14 cellular contexts compared by ENCODE assay signal in the genomic region with DNA sequence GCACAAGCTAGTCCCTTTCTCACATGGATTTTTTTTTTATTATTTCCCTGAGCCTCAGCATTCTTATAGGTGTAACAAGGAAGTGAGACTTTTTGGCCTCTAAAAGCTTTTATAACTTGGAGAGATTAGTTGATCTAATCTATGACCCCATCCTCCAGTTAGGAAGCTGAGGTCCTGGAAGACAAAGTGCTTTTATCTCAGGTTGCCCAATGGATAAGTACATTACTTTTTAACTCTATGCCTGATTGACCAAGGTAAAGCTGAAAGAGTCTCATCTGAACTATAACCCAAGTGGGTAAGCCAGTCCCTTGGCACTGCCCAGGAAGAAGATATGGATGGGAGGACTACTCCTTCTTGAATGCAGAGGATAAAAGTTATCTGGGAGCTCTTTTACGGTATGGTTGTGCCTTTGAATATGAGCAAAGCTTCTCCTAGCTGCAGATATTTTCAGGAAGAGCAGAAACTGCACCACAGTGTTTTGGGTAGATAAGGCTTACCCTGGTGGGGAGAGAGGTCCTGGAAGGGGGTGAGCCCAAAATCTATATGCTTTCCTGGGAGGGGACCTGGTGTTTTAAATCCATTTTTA.
DNase-seq lines count a peak whose midpoint lies in the region; ATAC-seq and TF ChIP-seq lines count a peak whose summit lies in the region.
"Had no signal": no experiment of that assay in that cellular context is flagged by ENCODE, and none has a peak within 500 bp of the region (broad histone marks: within the 10 kb centered on the region; RNA-seq: fewer than 3 reads in every experiment).

No MANE protein-coding gene starts in this region.

- H3K4me3 Mint-ChIP-seq in dendritic cell treated with granulocyte-macrophage colony-stimulating factor and Interleukin-4, amounts not matched to agents 40 ng/mL and 50 ng/mL, for 4 days, result no peak overlapping the region
- no peak overlapping the region for H3K4me3 Mint-ChIP-seq in stimulated activated memory B cell treated with anti-CD40 and anti-IgM and Interleukin-4, amounts not matched to agents 10 μg/mL and 1 μg/mL and 100 μg/mL, for 72 hours

- peak overlapping the region; percentile 60 for H3K27ac Mint-ChIP-seq in dendritic cell treated with granulocyte-macrophage colony-stimulating factor and Interleukin-4, amounts not matched to agents 40 ng/mL and 50 ng/mL, for 4 days
- H3K27ac Mint-ChIP-seq in stimulated activated memory B cell treated with anti-CD40 and anti-IgM and Interleukin-4, amounts not matched to agents 10 μg/mL and 1 μg/mL and 100 μg/mL, for 72 hours, result peak overlapping the region; percentile 76

- DNase-seq in GDM1 (lab: John Stamatoyannopoulos, UW), result peak; percentile 47
- DNase-seq in OCI-M1 (lab: John Stamatoyannopoulos, UW), result peak; percentile 87
- DNase-seq in CD1c-positive myeloid dendritic cell (ENCODE audit: extremely low spot score), result no peak
- no peak for DNase-seq in DMS114 treated with DMSO at 0.1 percent for 48 hours (lab: John Stamatoyannopoulos, UW; ENCODE audit: unreplicated experiment)
- no peak for DNase-seq in GM20000 (ENCODE audit: low spot score)
- DNase-seq: ACHN, DMS 273 treated with DMSO at 0.1 percent for 48 hours, EL, NCI-H187 treated with DMSO at 0.1 percent for 48 hours, NCI-H2171 treated with DMSO at 0.1 percent for 48 hours, NCI-H82, SIG-M5 had no signal

- intact Hi-C loops in dendritic cell treated with granulocyte-macrophage colony-stimulating factor and Interleukin-4, amounts not matched to agents 40 ng/mL and 50 ng/mL, for 4 days (cut with micrococcal nuclease), result loop anchor here (10.0 kb wide), 1 partner anchor 115 kb away; no protein-coding TSS in a partner anchor

- peaks cover 7% of the 10 kb centered on the region for H3K27me3 Mint-ChIP-seq in dendritic cell treated with granulocyte-macrophage colony-stimulating factor and Interleukin-4, amounts not matched to agents 40 ng/mL and 50 ng/mL, for 4 days
- H3K27me3 Mint-ChIP-seq in stimulated activated memory B cell treated with anti-CD40 and anti-IgM and Interleukin-4, amounts not matched to agents 10 μg/mL and 1 μg/mL and 100 μg/mL, for 72 hours, result no peaks in the 10 kb centered on the region

- H3K36me3 Mint-ChIP-seq in dendritic cell treated with granulocyte-macrophage colony-stimulating factor and Interleukin-4, amounts not matched to agents 40 ng/mL and 50 ng/mL, for 4 days (ENCODE audit: low read depth), result no peaks in the 10 kb centered on the region
- H3K36me3 Mint-ChIP-seq in stimulated activated memory B cell treated with anti-CD40 and anti-IgM and Interleukin-4, amounts not matched to agents 10 μg/mL and 1 μg/mL and 100 μg/mL, for 72 hours, result no peaks in the 10 kb centered on the region

- H3K4me1 Mint-ChIP-seq in dendritic cell treated with granulocyte-macrophage colony-stimulating factor and Interleukin-4, amounts not matched to agents 40 ng/mL and 50 ng/mL, for 4 days (ENCODE audit: low read depth), result peaks cover 61% of the 10 kb centered on the region
- peaks cover 56% of the 10 kb centered on the region for H3K4me1 Mint-ChIP-seq in stimulated activated memory B cell treated with anti-CD40 and anti-IgM and Interleukin-4, amounts not matched to agents 10 μg/mL and 1 μg/mL and 100 μg/mL, for 72 hours

- H3K9me3 Mint-ChIP-seq in dendritic cell treated with granulocyte-macrophage colony-stimulating factor and Interleukin-4, amounts not matched to agents 40 ng/mL and 50 ng/mL, for 4 days, result no peaks in the 10 kb centered on the region
- no peaks in the 10 kb centered on the region for H3K9me3 Mint-ChIP-seq in stimulated activated memory B cell treated with anti-CD40 and anti-IgM and Interleukin-4, amounts not matched to agents 10 μg/mL and 1 μg/mL and 100 μg/mL, for 72 hours

- no peak for ATAC-seq in stimulated activated memory B cell treated with anti-CD40 and anti-IgM and Interleukin-4, amounts not matched to agents 10 μg/mL and 1 μg/mL and 100 μg/mL, for 72 hours

- no peak for TF ChIP-seq CTCF in GM20000 (IDR thresholded peaks at IDR 0.05; ENCODE audit: extremely low read depth, missing control alignments)

Comparison
In these comparisons a context has a peak if more than half of its experiments do, and no peak if none do; other contexts are left out.
1. DNase-seq: peak in GDM1 (single experiment) and OCI-M1 (single experiment); none in CD1c-positive myeloid dendritic cell (single experiment), DMS114 treated with DMSO at 0.1 percent for 48 hours (single experiment) and GM20000 (single experiment).